8 cellular contexts compared by ENCODE assay signal in genomic region chr5:10863763-10864383, GRCh38.
A peak's percentile ranks its signal among the peaks of the same experiment; 100 is the strongest.
DNase-seq lines count a peak whose midpoint lies in the region; ATAC-seq and TF ChIP-seq lines count a peak whose summit lies in the region.

No MANE protein-coding gene starts in this region.

- peak; percentile 73 for TF ChIP-seq CTCF in GM10266 (IDR thresholded peaks at IDR 0.05; ENCODE audit: control insufficient read depth, insufficient read depth, low read depth, missing control alignments)

- ATAC-seq in GM21717 (IDR thresholded peaks at IDR 0.05; ENCODE audit: unreplicated experiment), result peak; percentile 89

- DNase-seq in GM10266 (ENCODE audit: extremely low spot score) (peak; percentile 77), HuH-7.5 (ENCODE audit: low spot score) (peak; percentile 61), T-helper 2 cell (peak in 3 of 5 experiments; percentile 22 to 41 (median 38)), astrocyte of the hippocampus (ENCODE audit: low read depth, low spot score) (peak; percentile 45), inferior parietal cortex (ENCODE audit: extremely low spot score) (peak; percentile 61), NCI-H1436 (lab: John Stamatoyannopoulos, UW) (no peak)
- DNase-seq in stimulated activated CD4-positive, alpha-beta T cell treated with anti-CD3 and anti-CD28 coated beads, TNF-alpha, amount 100 ng/mL, for 1 hour (ENCODE audit: low read depth in 3 of 3, low spot score in 1 of 3), result peak in 2 of 3 donors; percentile 7 to 36
